Comparison of ENCODE assay signal across 20 cellular contexts in the genomic region with DNA sequence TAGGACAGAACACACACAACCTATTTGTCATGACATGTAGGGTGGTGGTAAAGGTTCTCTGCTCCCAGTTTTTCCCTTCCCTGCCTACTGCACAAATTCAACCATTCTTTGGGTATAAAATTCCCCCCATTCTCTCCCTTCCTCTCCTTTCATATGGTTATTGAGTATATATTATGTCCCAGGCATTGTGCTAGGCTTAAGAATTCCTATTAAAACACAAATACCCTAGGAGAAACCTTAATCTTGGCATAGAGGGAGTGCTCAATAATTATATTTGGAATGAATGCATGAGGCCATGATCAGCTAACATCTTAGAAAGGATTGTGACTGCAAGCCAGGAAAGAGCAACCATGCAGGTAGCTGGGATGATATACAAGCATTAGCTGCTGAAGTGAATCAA.
"Had no signal": no experiment of that assay in that cellular context is flagged by ENCODE, and none has a peak within 500 bp of the region (broad histone marks: within the 10 kb centered on the region; RNA-seq: fewer than 3 reads in every experiment).

No MANE protein-coding gene starts in this region.

- H3K27ac ChIP-seq: heart left ventricle, right atrium auricular region, sigmoid colon, skin epidermis, suprapubic skin, tibial artery, upper lobe of right lung, vagina had no signal

- H3K4me3 Mint-ChIP-seq: naive B cell; neural crest cell; stimulated activated naive B cell treated with anti-CD40 and anti-IgM and Interleukin-4, amounts not matched to agents 10 μg/mL and 1 μg/mL and 100 μg/mL, for 72 hours had no signal

- H3K9me3 ChIP-seq: heart left ventricle, right atrium auricular region, sigmoid colon, suprapubic skin, tibial artery, upper lobe of right lung, vagina had no signal

- H3K36me3 Mint-ChIP-seq: naive B cell had no signal

- H3K27me3 ChIP-seq: heart left ventricle, right atrium auricular region, sigmoid colon, suprapubic skin, tibial artery, upper lobe of right lung, vagina had no signal

- ATAC-seq: esophagus mucosa; heart left ventricle; left colon; left ventricle myocardium superior; stimulated activated naive B cell treated with anti-CD40 and anti-IgM and Interleukin-4, amounts not matched to agents 10 μg/mL and 1 μg/mL and 100 μg/mL, for 72 hours; upper lobe of right lung had no signal

- DNase-seq: effector memory CD4-positive, alpha-beta T cell; heart left ventricle; hippocampal formation; left colon; left ventricle myocardium superior; mesenchymal stem cell; naive B cell; posterior cingulate gyrus; sigmoid colon; stimulated activated CD4-positive, alpha-beta T cell treated with anti-CD3 and anti-CD28 coated beads, Interleukin-2, amount 100 ng/mL, for 24 hours; stimulated activated CD4-positive, alpha-beta T cell treated with anti-CD3 and anti-CD28 coated beads, Interleukin-4, amount 100 ng/mL, for 4 hours; stimulated activated naive B cell treated with anti-CD40 and anti-IgM and Interleukin-4, amounts not matched to agents 10 μg/mL and 1 μg/mL and 100 μg/mL, for 72 hours; tibial artery; upper lobe of right lung had no signal

- H3K27ac Mint-ChIP-seq: stimulated activated naive B cell treated with anti-CD40 and anti-IgM and Interleukin-4, amounts not matched to agents 10 μg/mL and 1 μg/mL and 100 μg/mL, for 72 hours had no signal

- H3K9me3 Mint-ChIP-seq: neural crest cell; stimulated activated naive B cell treated with anti-CD40 and anti-IgM and Interleukin-4, amounts not matched to agents 10 μg/mL and 1 μg/mL and 100 μg/mL, for 72 hours had no signal

- H3K27me3 Mint-ChIP-seq: naive B cell; stimulated activated naive B cell treated with anti-CD40 and anti-IgM and Interleukin-4, amounts not matched to agents 10 μg/mL and 1 μg/mL and 100 μg/mL, for 72 hours had no signal
